ENCODE assay signal across 8 cellular contexts in genomic region chr6:87588756-87589407, GRCh38. TPM values are rescaled to one million over a fixed set of nuclear protein-coding genes. Genes with fewer than 3 reads are reported as not detected.
DNase-seq lines count a peak whose midpoint lies in the region; ATAC-seq, FAIRE-seq and TF ChIP-seq lines count a peak whose summit lies in the region.

No MANE protein-coding gene starts in this region.

- H3K4me2 ChIP-seq in A549 = peak overlapping the region; percentile 90

- intact Hi-C loops in breast epithelium (cut with DNase I; ENCODE audit: low total_unique reads) = no loop called here

- TF ChIP-seq CTCF in A549 (IDR thresholded peaks at IDR 0.05) (no peak), breast epithelium (IDR thresholded peaks at IDR 0.05) (no peak)

- DNase-seq in A549 (ENCODE audit: low read depth in 1 of 2, low spot score in 1 of 2) (no peak), breast epithelium (ENCODE audit: low spot score in 2 of 2) (no peak), T1000 (lab: John Stamatoyannopoulos, UW) (no peak), NOMO-1 treated with dmso at 0.1 percent for 144 hours (lab: John Stamatoyannopoulos, UW; ENCODE audit: unreplicated experiment) (no peak), HT-29 (ENCODE audit: low spot score) (no peak)

- H3K9me3 ChIP-seq in A549 (no peaks in the 10 kb centered on the region), HUES64 (ENCODE audit: insufficient read depth, low read depth, low read length) (no peaks in the 10 kb centered on the region), breast epithelium (no peaks in the 10 kb centered on the region), mononuclear cell (ENCODE audit: low read depth, low read length) (no peaks in the 10 kb centered on the region)

- CTCF ChIA-PET in A549 (lab: Yijun Ruan, JAX) = interaction anchor here (0.6 to 0.7 kb wide), 2 partner anchors 13 to 18 kb away, joined by 3 read pairs; no protein-coding TSS in a partner anchor

- no peak for TF ChIP-seq EP300 in A549 (IDR thresholded peaks at IDR 0.05)

- no peak for ATAC-seq in A549
- ATAC-seq in HG03139 (IDR thresholded peaks at IDR 0.05; ENCODE audit: unreplicated experiment) = no peak

- no peak for FAIRE-seq in A549 (lab: Jason Lieb, UNC)

- 21% methylated on average over 10 of the region's 10 CpGs for WGBS in A549 (ENCODE audit: missing lambda C conversion rate)
- 23% methylated on average over 8 of the region's 10 CpGs for WGBS in HUES64

- H3K27ac ChIP-seq in A549 = peak overlapping the region; percentile 88 to 90
- H3K27ac ChIP-seq in HUES64 (ENCODE audit: low read depth, low read length) = no peak overlapping the region
- peak overlapping the region in 1 of 2 donors; percentile 88 for H3K27ac ChIP-seq in breast epithelium

- H3K27me3 ChIP-seq in HUES64 (ENCODE audit: insufficient read depth, low read length) (no peaks in the 10 kb centered on the region), breast epithelium (no peaks in the 10 kb centered on the region), mononuclear cell (ENCODE audit: insufficient read depth, low read length) (no peaks in the 10 kb centered on the region)

- H3K4me1 ChIP-seq in A549 = peaks cover 19% of the 10 kb centered on the region; the same call in 2 of the 3 replicates
- peaks cover 5% of the 10 kb centered on the region; the same call in 1 of the 2 replicates for H3K4me1 ChIP-seq in HUES64 (ENCODE audit: insufficient read depth, low read length)
- peaks cover 0 to 6% of the 10 kb centered on the region in 2 donors for H3K4me1 ChIP-seq in breast epithelium
- peaks cover 45% of the 10 kb centered on the region for H3K4me1 ChIP-seq in mononuclear cell (ENCODE audit: insufficient read depth, low read length)

- TF ChIP-seq POLR2A in A549 (IDR thresholded peaks at IDR 0.05; ENCODE audit: low read length) (no peak), breast epithelium (IDR thresholded peaks at IDR 0.05) (no peak)

- H3K9ac ChIP-seq in HUES64 (ENCODE audit: low read depth, low read length) = peak overlapping the region; percentile 81

- H3K4me3 ChIP-seq in A549 = peak overlapping the region; percentile 66
- peak overlapping the region; percentile 80 for H3K4me3 ChIP-seq in HUES64 (ENCODE audit: low read length)
- peak overlapping the region; percentile 72 to 88 (median 87) for H3K4me3 ChIP-seq in breast epithelium
- peak overlapping the region; percentile 86 for H3K4me3 ChIP-seq in mononuclear cell (ENCODE audit: low read length)

- peaks cover 31% of the 10 kb centered on the region for H3K36me3 ChIP-seq in HUES64 (ENCODE audit: insufficient read depth, low read length)
- H3K36me3 ChIP-seq in breast epithelium = no peaks in the 10 kb centered on the region

- TF ChIP-seq RAD21 in A549 (conservative IDR thresholded peaks at IDR 0.05 in 1 of 2, IDR thresholded peaks at IDR 0.05 in 1 of 2) = no peak

- POLR2A ChIA-PET in A549 (lab: Yijun Ruan, JAX) = interaction anchor here (0.6 to 1.5 kb wide), 3 partner anchors 10 to 112 kb away, joined by 3 to 8 read pairs (median 3); no protein-coding TSS in a partner anchor

TF ChIP-seq in A549, 52 proteins besides CTCF, POLR2A, EP300 and RAD21:
- TF ChIP-seq FOXS1 (CRISPR knock-in tag; IDR thresholded peaks at IDR 0.05) (no peak), NPAS2 (CRISPR knock-in tag; IDR thresholded peaks at IDR 0.05; ENCODE audit: borderline replicate concordance) (no peak), MYC (IDR thresholded peaks at IDR 0.05; ENCODE audit: borderline replicate concordance, low read length) (no peak), ZC3H11A (IDR thresholded peaks at IDR 0.05) (no peak), RARB (CRISPR knock-in tag; IDR thresholded peaks at IDR 0.05) (no peak), HEYL (CRISPR knock-in tag; IDR thresholded peaks at IDR 0.05) (no peak), HES2 (IDR thresholded peaks at IDR 0.05) (no peak)

RNA-seq across cellular contexts. Expression of gene RARS2, which starts 0.9 kb away (rescaled TPM):
- polyA plus RNA-seq in A549 (2011; rRNA removed) (11.3 and 14.6 TPM in 2 replicates), A549 (2017; fragmentation: RNase III; extraction: RNeasy Plus Mini Kit Qiagen cat#74134 plus additional on column Dnase treatment) (23.7 to 25.3 TPM (median 25.2 TPM) in 3 replicates)
- 3.9 and 4.7 TPM in 2 replicates for polyA plus RNA-seq in A549 (2012; cell fraction: cytosol; rRNA removed)
- 2.2 and 2.9 TPM in 2 replicates for polyA plus RNA-seq in A549 (2012; cell fraction: nucleus; rRNA removed)
- polyA minus RNA-seq in A549 (2011; rRNA and poly(A)+ RNA removed) = 5.1 and 5.6 TPM in 2 replicates
- 35.6 TPM for polyA plus RNA-seq in HUES64 (2013, experiment 1 of 2)
- polyA plus RNA-seq in HUES64 (2013, experiment 2 of 2) = 38.7 TPM
- total RNA-seq in breast epithelium (10 to 100 TPM; 29.3 to 33.1 (median 30.5) TPM), mononuclear cell (21.6 TPM)
- 15.3 and 16.5 TPM in 2 replicates for total RNA-seq in HT-29 (2014; rRNA removed; shearing (Covaris generic))

RNA-seq across cellular contexts. Expression of gene ORC3, which starts 1.1 kb away (rescaled TPM):
- polyA plus RNA-seq in A549 (2011; rRNA removed) = 48.3 and 50.1 TPM in 2 replicates
- polyA plus RNA-seq in A549 (2012; cell fraction: cytosol; rRNA removed) = 13.4 TPM in 2 replicates
- polyA plus RNA-seq in A549 (2012; cell fraction: nucleus; rRNA removed) = 7.0 and 8.4 TPM in 2 replicates
- 25.5 to 30.5 TPM (median 27.8 TPM) in 3 replicates for polyA plus RNA-seq in A549 (2017; fragmentation: RNase III; extraction: RNeasy Plus Mini Kit Qiagen cat#74134 plus additional on column Dnase treatment)
- polyA minus RNA-seq in A549 (2011; rRNA and poly(A)+ RNA removed) = 11.4 and 14.9 TPM in 2 replicates
- polyA plus RNA-seq in HUES64 (2013, experiment 1 of 2) = 56.6 TPM
- polyA plus RNA-seq in HUES64 (2013, experiment 2 of 2) = 59.2 TPM
- total RNA-seq in breast epithelium = 10 to 100 TPM; 22.6 to 32.6 (median 26.6) TPM
- 19.3 TPM for total RNA-seq in mononuclear cell
- 8.5 and 10.2 TPM in 2 replicates for total RNA-seq in HT-29 (2014; rRNA removed; shearing (Covaris generic))
